Comparison of ENCODE assay signal across 1 cellular context in the genomic region with DNA sequence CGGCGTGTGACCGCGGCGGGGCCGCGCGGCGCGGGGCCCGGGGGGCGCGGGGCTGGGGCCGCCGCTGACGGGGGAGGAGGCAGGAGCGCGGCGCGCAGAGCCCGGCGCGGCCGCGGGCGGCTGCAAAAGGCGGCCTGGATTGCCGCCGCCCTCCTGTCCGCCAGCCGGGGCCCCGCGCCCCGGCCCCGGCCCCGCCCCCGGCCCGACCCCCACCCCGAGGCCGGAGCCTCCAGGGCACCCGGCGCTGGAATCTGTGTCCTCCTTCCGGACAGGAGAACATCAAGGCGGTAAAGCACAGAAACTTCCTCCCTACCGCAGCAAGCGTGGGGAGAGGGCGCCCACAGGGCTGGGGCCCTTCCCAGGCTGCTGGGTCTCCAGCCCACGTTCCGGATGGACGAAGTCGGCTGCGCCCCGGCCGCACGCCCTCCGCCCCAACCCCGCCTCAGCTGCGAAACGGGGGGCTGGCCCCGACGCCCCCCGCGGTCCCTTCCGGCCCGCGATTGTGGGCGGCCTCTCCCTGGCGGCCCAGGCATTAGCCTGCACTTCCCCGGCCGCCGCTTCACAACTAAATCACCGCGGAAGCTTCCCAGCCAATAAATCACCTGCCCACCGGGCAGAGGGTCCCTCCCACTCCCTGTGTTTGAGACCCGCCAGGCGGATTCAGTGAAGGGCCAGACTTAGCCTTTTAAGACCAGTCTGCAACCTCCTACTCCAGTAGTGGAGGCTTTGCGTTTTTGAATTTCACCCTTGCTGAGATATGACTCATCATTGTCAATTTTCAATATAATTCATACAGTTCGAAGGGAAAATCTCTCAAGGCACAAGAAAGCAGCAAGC.
TF ChIP-seq lines count a peak whose summit lies in the region.

No MANE protein-coding gene starts in this region.

TF ChIP-seq in HCT116, 20 proteins besides CTCF, POLR2A, EP300 and RAD21 (continued from another document):
- TF ChIP-seq MAX (IDR thresholded peaks at IDR 0.05), result no peak; the same call in 1 of the 2 replicates
- no peak for TF ChIP-seq REST (IDR thresholded peaks at IDR 0.05; ENCODE audit: low read depth)
- peak; percentile 17 for TF ChIP-seq POLR2AphosphoS5 (IDR thresholded peaks at IDR 0.05; ENCODE audit: low read depth, low read length)
- TF ChIP-seq ZBTB33 (IDR thresholded peaks at IDR 0.05; ENCODE audit: extremely low read depth, insufficient replicate concordance, low read length), result no peak
- TF ChIP-seq SP1 (IDR thresholded peaks at IDR 0.05; ENCODE audit: low read depth), result peak; percentile 39
- TF ChIP-seq FOSL1 (IDR thresholded peaks at IDR 0.05; ENCODE audit: low read depth), result no peak; the same call in 1 of the 2 replicates
- TF ChIP-seq TCF7L2 (IDR thresholded peaks at IDR 0.05; ENCODE audit: borderline replicate concordance, extremely low read depth, insufficient read depth, insufficient read length), result peak; percentile 45
- TF ChIP-seq ZFX (IDR thresholded peaks at IDR 0.05), result peak; percentile 49
- peak; percentile 22; the same call in 1 of the 2 replicates for TF ChIP-seq EGR1 (IDR thresholded peaks at IDR 0.05; ENCODE audit: low read depth)
TF ChIP-seq in HCT116: peak in this region for 6.
